13 cellular contexts compared by ENCODE assay signal in genomic region chr13:99371956-99372355, GRCh38.
A peak's percentile ranks its signal among the peaks of the same experiment; 100 is the strongest.
DNase-seq lines count a peak whose midpoint lies in the region; ATAC-seq and TF ChIP-seq lines count a peak whose summit lies in the region.
"Had no signal": no experiment of that assay in that cellular context is flagged by ENCODE, and none has a peak within 500 bp of the region (broad histone marks: within the 10 kb centered on the region; RNA-seq: fewer than 3 reads in every experiment).

No MANE protein-coding gene starts in this region.

- H3K27me3 ChIP-seq in CD8-positive, alpha-beta T cell (ENCODE audit: insufficient read depth, low read length) = no peaks in the 10 kb centered on the region
- H3K27me3 ChIP-seq: BLaER1 treated with 17β-estradiol and CSF1 and Interleukin-3, amounts not matched to agents 10 nM and 100 nM; MG63; right lobe of liver had no signal

- peaks cover 66% of the 10 kb centered on the region for H3K36me3 Mint-ChIP-seq in CD8-positive, alpha-beta T cell
- H3K36me3 Mint-ChIP-seq in T-helper 2 cell treated with Interferon-gamma antibody and Interleukin-4, amounts not matched to agents 5 μg/mL and 100 μg/mL, for 36 hours (ENCODE audit: low read depth) = peaks cover 68% of the 10 kb centered on the region
- peaks cover 43% of the 10 kb centered on the region for H3K36me3 Mint-ChIP-seq in natural killer cell

- peak overlapping the region; percentile 98 for H3K27ac Mint-ChIP-seq in CD8-positive, alpha-beta T cell
- peak overlapping the region; percentile 67 for H3K27ac Mint-ChIP-seq in T-helper 2 cell treated with Interferon-gamma antibody and Interleukin-4, amounts not matched to agents 5 μg/mL and 100 μg/mL, for 36 hours
- H3K27ac Mint-ChIP-seq in natural killer cell = peak overlapping the region; percentile 68 to 72

- H3K9me3 Mint-ChIP-seq in CD8-positive, alpha-beta T cell = no peaks in the 10 kb centered on the region
- no peaks in the 10 kb centered on the region for H3K9me3 Mint-ChIP-seq in T-helper 2 cell treated with Interferon-gamma antibody and Interleukin-4, amounts not matched to agents 5 μg/mL and 100 μg/mL, for 36 hours
- no peaks in the 10 kb centered on the region for H3K9me3 Mint-ChIP-seq in natural killer cell

- H3K4me1 Mint-ChIP-seq in CD8-positive, alpha-beta T cell (ENCODE audit: low read depth) = peaks cover 94% of the 10 kb centered on the region
- peaks cover 85% of the 10 kb centered on the region for H3K4me1 Mint-ChIP-seq in T-helper 2 cell treated with Interferon-gamma antibody and Interleukin-4, amounts not matched to agents 5 μg/mL and 100 μg/mL, for 36 hours (ENCODE audit: low read depth)
- peaks cover 56 to 65% of the 10 kb centered on the region in 2 donors for H3K4me1 Mint-ChIP-seq in natural killer cell

- peaks cover 10% of the 10 kb centered on the region for H3K36me3 ChIP-seq in CD8-positive, alpha-beta T cell (ENCODE audit: insufficient read depth, low read length)

- H3K27me3 Mint-ChIP-seq in CD8-positive, alpha-beta T cell (ENCODE audit: low read depth) = no peaks in the 10 kb centered on the region
- no peaks in the 10 kb centered on the region for H3K27me3 Mint-ChIP-seq in T-helper 2 cell treated with Interferon-gamma antibody and Interleukin-4, amounts not matched to agents 5 μg/mL and 100 μg/mL, for 36 hours (ENCODE audit: low read depth)
- H3K27me3 Mint-ChIP-seq in natural killer cell (ENCODE audit: low read depth in 2 of 2) = no peaks in the 10 kb centered on the region

- H3K27ac ChIP-seq in CD8-positive, alpha-beta T cell (ENCODE audit: low read depth, low read length) = peak overlapping the region; percentile 44
- H3K27ac ChIP-seq: BLaER1 treated with 17β-estradiol and CSF1 and Interleukin-3, amounts not matched to agents 10 nM and 100 nM; right lobe of liver had no signal

- CTCF ChIA-PET in CD8-positive, alpha-beta T cell (lab: Charles Lee) = interaction anchor here (0.8 to 2.2 kb wide), 4 partner anchors 9 to 103 kb away, joined by 3 to 20 read pairs (median 4); no protein-coding TSS in a partner anchor

- H3K4me1 ChIP-seq in CD8-positive, alpha-beta T cell (ENCODE audit: insufficient read depth, low read length) = peaks cover 84% of the 10 kb centered on the region
- H3K4me1 ChIP-seq: right lobe of liver had no signal

- peak; percentile 39 for ATAC-seq in CD8-positive, alpha-beta T cell
- peak in 2 of 3 donors; percentile 53 to 74 for ATAC-seq in natural killer cell
- ATAC-seq in HG03565 (IDR thresholded peaks at IDR 0.05; ENCODE audit: unreplicated experiment) = no peak
- no peak for ATAC-seq in GM19397 (IDR thresholded peaks at IDR 0.05; ENCODE audit: unreplicated experiment)
- no peak for ATAC-seq in HG02678 (IDR thresholded peaks at IDR 0.05; ENCODE audit: unreplicated experiment)
- ATAC-seq: HCT116, right lobe of liver had no signal

- peak in 6 of 7 experiments; percentile 49 to 75 (median 69) for DNase-seq in CD8-positive, alpha-beta T cell
- peak; percentile 56 for DNase-seq in T-helper 2 cell treated with Interferon-gamma antibody and Interleukin-4, amounts not matched to agents 5 μg/mL and 100 μg/mL, for 36 hours (ENCODE audit: low spot score)
- DNase-seq in activated gamma-delta T cell (lab: John Stamatoyannopoulos, UW) (peak; percentile 28), natural killer cell (no peak), NCI-H1930 (lab: John Stamatoyannopoulos, UW) (no peak)
- DNase-seq: amniotic stem cell, MG63, right lobe of liver had no signal

- no peaks in the 10 kb centered on the region for H3K9me3 ChIP-seq in CD8-positive, alpha-beta T cell (ENCODE audit: low read length)
- H3K9me3 ChIP-seq: BLaER1 treated with 17β-estradiol and CSF1 and Interleukin-3, amounts not matched to agents 10 nM and 100 nM; MG63; right lobe of liver had no signal

- no peak for TF ChIP-seq CTCF in CD8-positive, alpha-beta T cell (IDR thresholded peaks at IDR 0.05)
- no peak for TF ChIP-seq CTCF in natural killer cell (IDR thresholded peaks at IDR 0.05)

- no peak overlapping the region for H3K4me3 ChIP-seq in CD8-positive, alpha-beta T cell (ENCODE audit: low read depth, low read length)
- H3K4me3 ChIP-seq: BLaER1 treated with 17β-estradiol and CSF1 and Interleukin-3, amounts not matched to agents 10 nM and 100 nM; MG63; right lobe of liver had no signal

- H3K4me3 Mint-ChIP-seq in CD8-positive, alpha-beta T cell = peak overlapping the region; percentile 68
- peak overlapping the region; percentile 73 for H3K4me3 Mint-ChIP-seq in T-helper 2 cell treated with Interferon-gamma antibody and Interleukin-4, amounts not matched to agents 5 μg/mL and 100 μg/mL, for 36 hours
- H3K4me3 Mint-ChIP-seq in natural killer cell = peak overlapping the region; percentile 49

- POLR2A ChIA-PET in CD8-positive, alpha-beta T cell (lab: Charles Lee) = interaction anchor here (0.5 to 6.8 kb wide), 9 partner anchors 11 to 154 kb away, joined by 3 to 42 read pairs (median 4); no protein-coding TSS in a partner anchor

- intact Hi-C loops in CD8-positive, alpha-beta T cell (cut with DNase I, micrococcal nuclease) = loop anchor here (1.0 to 5.0 kb wide), 2 partner anchors 12 to 285 kb away; no protein-coding TSS in a partner anchor
- intact Hi-C loops in natural killer cell (cut with micrococcal nuclease) = no loop called here

Comparison
In these comparisons a context has a peak if more than half of its experiments do, and no peak if none do; other contexts are left out.
1. ATAC-seq: peak in CD8-positive, alpha-beta T cell (single experiment) and natural killer cell (2 of 3); none in HG03565 (single experiment), GM19397 (single experiment) and HG02678 (single experiment).
2. DNase-seq: peak in CD8-positive, alpha-beta T cell (6 of 7), T-helper 2 cell treated with Interferon-gamma antibody and Interleukin-4, amounts not matched to agents 5 μg/mL and 100 μg/mL, for 36 hours (single experiment) and activated gamma-delta T cell (single experiment); none in natural killer cell (single experiment) and NCI-H1930 (0 of 2).
3. Peak in every context shown above with its lines, with median percentiles within 50 percentile points of each other: H3K27ac Mint-ChIP-seq and H3K4me3 Mint-ChIP-seq.